ENCODE assay signal across 17 cellular contexts in the genomic region with DNA sequence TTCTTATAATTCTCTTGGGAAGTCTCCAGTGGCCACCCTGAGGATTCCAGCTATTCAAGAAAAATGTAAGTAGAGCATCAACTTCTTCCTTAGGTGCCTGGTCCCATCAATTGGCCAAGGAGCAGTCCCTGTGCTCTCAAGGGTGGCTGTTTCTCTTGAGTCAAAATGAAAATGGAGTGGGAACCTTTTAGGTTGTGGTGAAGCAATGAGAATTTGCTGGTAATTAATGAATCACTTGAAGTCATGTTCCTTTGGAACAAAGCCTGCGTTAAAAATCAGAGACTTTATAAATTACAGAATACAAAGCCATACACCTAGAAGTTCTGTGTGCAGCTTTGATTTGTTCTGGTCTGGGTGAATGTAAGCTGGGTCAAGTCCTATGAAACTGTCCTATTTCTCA. TPM values are rescaled to one million over a fixed set of nuclear protein-coding genes. Genes with fewer than 3 reads are reported as not detected.
A peak's percentile ranks its signal among the peaks of the same experiment; 100 is the strongest.
DNase-seq lines count a peak whose midpoint lies in the region; ATAC-seq and TF ChIP-seq lines count a peak whose summit lies in the region.
"Had no signal": no experiment of that assay in that cellular context is flagged by ENCODE, and none has a peak within 500 bp of the region (broad histone marks: within the 10 kb centered on the region; RNA-seq: fewer than 3 reads in every experiment).

No MANE protein-coding gene starts in this region.

- ATAC-seq in GM18907 (IDR thresholded peaks at IDR 0.05; ENCODE audit: unreplicated experiment) (peak; percentile 39), HG02798 (IDR thresholded peaks at IDR 0.05; ENCODE audit: poor library complexity, unreplicated experiment) (peak; percentile 39), GM18520 (IDR thresholded peaks at IDR 0.05; ENCODE audit: unreplicated experiment) (no peak)

- no peak overlapping the region for H3K27ac Mint-ChIP-seq in activated naive CD4-positive, alpha-beta T cell treated with anti-CD3 and anti-CD28 coated beads for 36 hours
- H3K27ac Mint-ChIP-seq: IgD-negative memory B cell had no signal

- CTCF ChIA-PET in activated naive CD4-positive, alpha-beta T cell treated with anti-CD3 and anti-CD28 coated beads for 36 hours (lab: Charles Lee) = interaction anchor here (0.9 kb wide), 1 partner anchor 22 kb away, joined by 4 read pairs; no protein-coding TSS in a partner anchor

- no peak overlapping the region for H3K4me3 ChIP-seq in GM12865 (ENCODE audit: low read depth, low read length)
- H3K4me3 ChIP-seq in fibroblast of mammary gland (ENCODE audit: control insufficient read depth, low read depth, low read length) = no peak overlapping the region
- no peak overlapping the region for H3K4me3 ChIP-seq in BE2C (ENCODE audit: low read depth, low read length)
- H3K4me3 ChIP-seq: A549, SJCRH30 had no signal

- H3K9me3 ChIP-seq in BE2C = no peaks in the 10 kb centered on the region
- H3K9me3 ChIP-seq: A549, SJCRH30 had no signal

- H3K9me3 Mint-ChIP-seq in activated naive CD4-positive, alpha-beta T cell treated with anti-CD3 and anti-CD28 coated beads for 36 hours = no peaks in the 10 kb centered on the region

- peaks cover 24% of the 10 kb centered on the region for H3K4me1 Mint-ChIP-seq in activated naive CD4-positive, alpha-beta T cell treated with anti-CD3 and anti-CD28 coated beads for 36 hours (ENCODE audit: low read depth)

- intact Hi-C loops in activated naive CD4-positive, alpha-beta T cell treated with anti-CD3 and anti-CD28 coated beads for 36 hours (cut with micrococcal nuclease) = no loop called here

- TF ChIP-seq CTCF in GM12865 (IDR thresholded peaks at IDR 0.05; ENCODE audit: insufficient read depth, low read depth, low read length, missing control alignments) (no peak), fibroblast of mammary gland (conservative IDR thresholded peaks at IDR 0.05; ENCODE audit: control insufficient read depth, insufficient read depth, low read depth, low read length) (no peak), BE2C (IDR thresholded peaks at IDR 0.05; ENCODE audit: low read depth, low read length) (no peak)

- peaks cover 2% of the 10 kb centered on the region for H3K27me3 Mint-ChIP-seq in activated naive CD4-positive, alpha-beta T cell treated with anti-CD3 and anti-CD28 coated beads for 36 hours (ENCODE audit: low read depth)

- no peak overlapping the region for H3K4me3 Mint-ChIP-seq in activated naive CD4-positive, alpha-beta T cell treated with anti-CD3 and anti-CD28 coated beads for 36 hours
- H3K4me3 Mint-ChIP-seq: CD14-positive monocyte, IgD-negative memory B cell had no signal

- no peaks in the 10 kb centered on the region for H3K36me3 Mint-ChIP-seq in activated naive CD4-positive, alpha-beta T cell treated with anti-CD3 and anti-CD28 coated beads for 36 hours (ENCODE audit: low read depth)

- no peaks in the 10 kb centered on the region for H3K27me3 ChIP-seq in BE2C
- H3K27me3 ChIP-seq: SJCRH30 had no signal

- H3K4me1 ChIP-seq in BE2C = no peaks in the 10 kb centered on the region
- H3K4me1 ChIP-seq: SJCRH30 had no signal

- H3K36me3 ChIP-seq in BE2C = no peaks in the 10 kb centered on the region
- H3K36me3 ChIP-seq: SJCRH30 had no signal

- peak; percentile 42 for DNase-seq in GM12865 (ENCODE audit: low read depth)
- peak; percentile 53 for DNase-seq in fibroblast of mammary gland (ENCODE audit: low read depth)
- no peak for DNase-seq in BE2C
- no peak for DNase-seq in activated naive CD4-positive, alpha-beta T cell treated with anti-CD3 and anti-CD28 coated beads for 36 hours
- no peak for DNase-seq in cerebellum (ENCODE audit: low spot score)
- DNase-seq: NCI-H187 treated with DMSO at 0.1 percent for 48 hours, SJCRH30, SW 1271 had no signal

RNA-seq across cellular contexts. Expression of a gene that starts 48.9 kb away (rescaled TPM):
- not detected for polyA plus RNA-seq in BE2C (2012; ENCODE audit: insufficient read depth, insufficient read length, low read depth)
- under 1 TPM; 0.31 to 0.32 TPM for total RNA-seq in activated naive CD4-positive, alpha-beta T cell treated with anti-CD3 and anti-CD28 coated beads for 36 hours
- not detected for total RNA-seq in cerebellum
- total RNA-seq: H1, HT-29, NCI-H460 had no signal
- polyA plus RNA-seq: H1, IgD-negative memory B cell had no signal

Comparison
In these comparisons a context has a peak if more than half of its experiments do, and no peak if none do; other contexts are left out.
1. DNase-seq: peak in GM12865 (single experiment) and fibroblast of mammary gland (single experiment); none in BE2C (single experiment), activated naive CD4-positive, alpha-beta T cell treated with anti-CD3 and anti-CD28 coated beads for 36 hours (single experiment) and cerebellum (single experiment).